ENCODE assay signal across 8 cellular contexts in genomic region chr9:32552172-32552872, GRCh38. TPM values are rescaled to one million over a fixed set of nuclear protein-coding genes. Genes with fewer than 3 reads are reported as not detected.
DNase-seq lines count a peak whose midpoint lies in the region; ATAC-seq and TF ChIP-seq lines count a peak whose summit lies in the region.

A gene with protein sequence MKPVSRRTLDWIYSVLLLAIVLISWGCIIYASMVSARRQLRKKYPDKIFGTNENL (plus strand): TSS chr9:32552327. CDS start chr9:32552435, 108 bp downstream.
Gene TOPORS, minus strand, starts transcription at chr9:32552586. Its CDS starts 150 bp downstream, at chr9:32552436.

- ATAC-seq in GM21717 (IDR thresholded peaks at IDR 0.05; ENCODE audit: unreplicated experiment), result peak; percentile 76
- peak; percentile 78 for ATAC-seq in PC-3

- H3K4me3 ChIP-seq in Jurkat, Clone E6-1 (ENCODE audit: low read length), result peak within 1 kb of the TSS; percentile 73
- peak within 1 kb of the TSS; percentile 89 for H3K4me3 ChIP-seq in PC-3 (ENCODE audit: low read length)
- peak within 1 kb of the TSS; percentile 84 to 96 for H3K4me3 ChIP-seq in mucosa of rectum (ENCODE audit: low read length in 2 of 2)

- POLR2A ChIA-PET in PC-3 (lab: Charles Lee; ENCODE audit: unreplicated experiment), result no interaction called here

- BruUV-seq in PC-3 (replicated peaks; lab: Mats Ljungman, UMichigan), result TSS peak; percentile 70

- H3K9me3 ChIP-seq in PC-3 (ENCODE audit: low read length) (no peaks in the 10 kb centered on the region), mucosa of rectum (ENCODE audit: control insufficient read depth in 2 of 2, low read length in 2 of 2) (no peaks in the 10 kb centered on the region)

- peak within 1 kb of the TSS; percentile 77 for H2AFZ ChIP-seq in PC-3 (ENCODE audit: low read length)

- peaks cover 7% of the 10 kb centered on the region; the same call in 1 of the 2 replicates for H4K20me1 ChIP-seq in PC-3 (ENCODE audit: low read length)

- DNase-seq in DMS53 treated with DMSO at 0.1 percent for 48 hours (lab: John Stamatoyannopoulos, UW; ENCODE audit: unreplicated experiment) (peak; percentile 88), PC-3 (peak; percentile 81), activated T-cell treated with anti-CD3 and anti-CD28 coated beads for 4 hours (peak; percentile 88), epithelial cell of prostate (ENCODE audit: low read depth, low spot score) (peak; percentile 43)
- peak; percentile 86 for DNase-seq in Jurkat, Clone E6-1 (ENCODE audit: low read depth, low spot score)
- peak; percentile 91 for DNase-seq in stimulated activated CD8-positive, alpha-beta memory T cell treated with anti-CD3 and anti-CD28 coated beads, Interleukin-4, amount 100 ng/mL, for 48 hours

- peak within 1 kb of the TSS; percentile 96 for H3K4me2 ChIP-seq in PC-3 (ENCODE audit: low read length)

- H3K27me3 ChIP-seq in PC-3 (ENCODE audit: low read length) (no peaks in the 10 kb centered on the region), mucosa of rectum (ENCODE audit: control insufficient read depth in 2 of 2, insufficient read depth in 2 of 2, low read length in 2 of 2) (no peaks in the 10 kb centered on the region)

- H3K9me2 ChIP-seq in PC-3 (replicated peaks; ENCODE audit: low read length), result no peaks in the 10 kb centered on the region

- peak within 1 kb of the TSS; percentile 93 for H3K9ac ChIP-seq in PC-3 (ENCODE audit: low read length)
- H3K9ac ChIP-seq in mucosa of rectum (ENCODE audit: low read depth in 1 of 2, low read length in 2 of 2), result peak within 1 kb of the TSS; percentile 81 to 95

- peak within 1 kb of the TSS; percentile 76 for H3K27ac ChIP-seq in PC-3 (ENCODE audit: low read length)
- H3K27ac ChIP-seq in epithelial cell of prostate, result peak within 1 kb of the TSS; percentile 89
- peak within 1 kb of the TSS; percentile 90 to 96 for H3K27ac ChIP-seq in mucosa of rectum (ENCODE audit: low read depth in 2 of 2, low read length in 2 of 2)

- H3K79me2 ChIP-seq in PC-3 (ENCODE audit: low read length), result peaks cover 47% of the 10 kb centered on the region

- no peak for TF ChIP-seq CTCF in PC-3 (conservative IDR thresholded peaks at IDR 0.05; ENCODE audit: low read depth, low read length)

- H3K36me3 ChIP-seq in PC-3 (ENCODE audit: low read depth, low read length), result no peaks in the 10 kb centered on the region
- no peaks in the 10 kb centered on the region for H3K36me3 ChIP-seq in mucosa of rectum (ENCODE audit: control insufficient read depth in 2 of 2, insufficient read depth in 2 of 2, low read length in 2 of 2)

- H3K4me1 ChIP-seq in PC-3 (ENCODE audit: insufficient read depth, low read length) (0 out of 2 replicates have a peak, but pooled peaks cover 9% of the 10 kb centered on the region), mucosa of rectum (ENCODE audit: control insufficient read depth in 2 of 2, insufficient read depth in 2 of 2, low read length in 2 of 2) (peaks cover 6% of the 10 kb centered on the region in 2 donors)

- intact Hi-C loops in PC-3 (cut with micrococcal nuclease), result loop anchor here (1.0 kb wide), 1 partner anchor 168 kb away; the partner anchor contains the start of gene ACO1

- H3F3A ChIP-seq in PC-3 (ENCODE audit: low read length, unreplicated experiment), result no peaks in the 10 kb centered on the region

- CTCF ChIA-PET in PC-3 (lab: Charles Lee), result no interaction called here

RNA-seq across cellular contexts. Expression of the first gene that starts in this region (rescaled TPM):
- polyA plus RNA-seq in Jurkat, Clone E6-1 (2012; ENCODE audit: insufficient read depth, insufficient read length), result 32.3 TPM
- total RNA-seq in PC-3 (2014; rRNA removed), result 0.98 and 3.0 TPM in 2 replicates

RNA-seq across cellular contexts. Expression of gene TOPORS, which starts in this region (rescaled TPM):
- 18.0 TPM for polyA plus RNA-seq in Jurkat, Clone E6-1 (2012; ENCODE audit: insufficient read depth, insufficient read length)
- 11.2 and 11.4 TPM in 2 replicates for total RNA-seq in PC-3 (2014; rRNA removed)

Comparison
In these comparisons a context has a peak if more than half of its experiments do, and no peak if none do; other contexts are left out.
1. Peak in every context shown above with its lines: DNase-seq, ATAC-seq, H3K4me3 ChIP-seq and H3K27ac ChIP-seq.